12 cellular contexts compared by ENCODE assay signal in genomic region chr1:174967845-174968705, GRCh38. TPM values are rescaled to one million over a fixed set of nuclear protein-coding genes. Genes with fewer than 3 reads are reported as not detected.
DNase-seq lines count a peak whose midpoint lies in the region; ATAC-seq and TF ChIP-seq lines count a peak whose summit lies in the region.
"Had no signal": no experiment of that assay in that cellular context is flagged by ENCODE, and none has a peak within 500 bp of the region (broad histone marks: within the 10 kb centered on the region; RNA-seq: fewer than 3 reads in every experiment).

No MANE protein-coding gene starts in this region.

- H3K27me3 Mint-ChIP-seq in activated naive CD4-positive, alpha-beta T cell treated with anti-CD3 and anti-CD28 coated beads for 36 hours (ENCODE audit: low read depth) = no peaks in the 10 kb centered on the region

- CTCF ChIA-PET in activated naive CD4-positive, alpha-beta T cell treated with anti-CD3 and anti-CD28 coated beads for 36 hours (lab: Charles Lee) = interaction anchor here (0.6 to 1.5 kb wide), 6 partner anchors 9 to 351 kb away, joined by 3 to 5 read pairs (median 4); no protein-coding TSS in a partner anchor

- ATAC-seq in activated naive CD4-positive, alpha-beta T cell treated with anti-CD3 and anti-CD28 coated beads, Interleukin-2, amount 50 U/mL, for 72 hours = no peak
- ATAC-seq in GM21576 (IDR thresholded peaks at IDR 0.05; ENCODE audit: unreplicated experiment) = no peak

- WGBS in urinary bladder = 75% methylated on average over 4 of the region's 4 CpGs
- 79% methylated on average over 4 of the region's 4 CpGs for WGBS in prostate gland

- H3K4me1 ChIP-seq in urinary bladder (ENCODE audit: insufficient read depth) = no peaks in the 10 kb centered on the region
- peaks cover 5% of the 10 kb centered on the region for H3K4me1 ChIP-seq in prostate gland (replicated peaks)

- H3K4me3 ChIP-seq in urinary bladder (ENCODE audit: low read depth, low read length) (no peak overlapping the region), prostate gland (no peak overlapping the region)
- H3K4me3 ChIP-seq: testis had no signal

- no peak overlapping the region for H3K4me3 Mint-ChIP-seq in activated naive CD4-positive, alpha-beta T cell treated with anti-CD3 and anti-CD28 coated beads for 36 hours

- no peak for TF ChIP-seq CTCF in prostate gland (IDR thresholded peaks at IDR 0.05)

- H3K36me3 Mint-ChIP-seq in activated naive CD4-positive, alpha-beta T cell treated with anti-CD3 and anti-CD28 coated beads for 36 hours (ENCODE audit: low read depth) = no peaks in the 10 kb centered on the region
- no peaks in the 10 kb centered on the region for H3K36me3 Mint-ChIP-seq in activated naive CD4-positive, alpha-beta T cell treated with anti-CD3 and anti-CD28 coated beads, Interleukin-2, amount 50 U/mL, for 72 hours

- peak overlapping the region; percentile 32 for H3K27ac ChIP-seq in urinary bladder (ENCODE audit: low read depth)
- no peak overlapping the region for H3K27ac ChIP-seq in prostate gland
- H3K27ac ChIP-seq: testis had no signal

- H3K4me1 Mint-ChIP-seq in activated naive CD4-positive, alpha-beta T cell treated with anti-CD3 and anti-CD28 coated beads for 36 hours (ENCODE audit: low read depth) = peaks cover 68% of the 10 kb centered on the region

- H3K27me3 ChIP-seq in prostate gland (replicated peaks; ENCODE audit: insufficient read depth) = no peaks in the 10 kb centered on the region
- H3K27me3 ChIP-seq: testis had no signal

- intact Hi-C loops in activated naive CD4-positive, alpha-beta T cell treated with anti-CD3 and anti-CD28 coated beads for 36 hours (cut with micrococcal nuclease) = loop anchor here (1.0 to 2.0 kb wide), 8 partner anchors 8 to 809 kb away; partner anchors contain the start of genes CACYBP, MRPS14 and RABGAP1L
- intact Hi-C loops in prostate gland (cut with DNase I) = no loop called here

- H3K36me3 ChIP-seq in urinary bladder (ENCODE audit: insufficient read depth) (no peaks in the 10 kb centered on the region), prostate gland (no peaks in the 10 kb centered on the region)

- H3K27ac Mint-ChIP-seq in activated naive CD4-positive, alpha-beta T cell treated with anti-CD3 and anti-CD28 coated beads for 36 hours = peak overlapping the region; percentile 86
- H3K27ac Mint-ChIP-seq in activated naive CD4-positive, alpha-beta T cell treated with anti-CD3 and anti-CD28 coated beads, Interleukin-2, amount 50 U/mL, for 72 hours = peak overlapping the region; percentile 80 to 97

- no peak for TF ChIP-seq POLR2A in prostate gland (IDR thresholded peaks at IDR 0.05)

- no peak for DNase-seq in activated naive CD4-positive, alpha-beta T cell treated with anti-CD3 and anti-CD28 coated beads for 36 hours
- no peak for DNase-seq in activated naive CD4-positive, alpha-beta T cell (lab: John Stamatoyannopoulos, UW)
- no peak for DNase-seq in activated naive CD4-positive, alpha-beta T cell treated with anti-CD3 and anti-CD28 coated beads, Interleukin-2, amount 50 U/mL, for 72 hours (ENCODE audit: low spot score in 2 of 2)
- peak; percentile 66 to 68 for DNase-seq in lung microvascular endothelial cell (ENCODE audit: low read depth in 2 of 2)
- DNase-seq in DMS 273 treated with DMSO at 0.1 percent for 48 hours (lab: John Stamatoyannopoulos, UW) = no peak
- no peak for DNase-seq in prostate gland (ENCODE audit: low spot score)
- DNase-seq: activated CD4-positive, alpha-beta T cell treated with anti-CD3 and anti-CD28 coated beads for 1 hour; caudate nucleus; NCI-H526 treated with DMSO at 0.1 percent for 48 hours; testis had no signal

- no peaks in the 10 kb centered on the region for H3K9me3 Mint-ChIP-seq in activated naive CD4-positive, alpha-beta T cell treated with anti-CD3 and anti-CD28 coated beads for 36 hours
- H3K9me3 Mint-ChIP-seq in activated naive CD4-positive, alpha-beta T cell treated with anti-CD3 and anti-CD28 coated beads, Interleukin-2, amount 50 U/mL, for 72 hours = no peaks in the 10 kb centered on the region

- no peaks in the 10 kb centered on the region for H3K9me3 ChIP-seq in prostate gland
- H3K9me3 ChIP-seq: testis had no signal

RNA-seq across cellular contexts. Expression of gene CACYBP, which starts 31.7 kb away (rescaled TPM):
- total RNA-seq in activated naive CD4-positive, alpha-beta T cell treated with anti-CD3 and anti-CD28 coated beads for 36 hours = 100 to 1,000 TPM; 322 to 354 TPM
- 100 to 1,000 TPM; 345 to 354 TPM for total RNA-seq in activated naive CD4-positive, alpha-beta T cell treated with anti-CD3 and anti-CD28 coated beads, Interleukin-2, amount 50 U/mL, for 72 hours
- total RNA-seq in lung microvascular endothelial cell (205 and 267 TPM in 2 replicates), urinary bladder (149 TPM), prostate gland (100 to 1,000 TPM; 151 to 199 TPM)
- polyA plus RNA-seq in urinary bladder = 89.2 TPM

RNA-seq across cellular contexts. Expression of gene MRPS14, which starts 55.1 kb away (rescaled TPM):
- 10 to 100 TPM; 48.8 to 51.2 TPM for total RNA-seq in activated naive CD4-positive, alpha-beta T cell treated with anti-CD3 and anti-CD28 coated beads for 36 hours
- 10 to 100 TPM; 42.6 to 45.7 TPM for total RNA-seq in activated naive CD4-positive, alpha-beta T cell treated with anti-CD3 and anti-CD28 coated beads, Interleukin-2, amount 50 U/mL, for 72 hours
- total RNA-seq in lung microvascular endothelial cell (33.9 and 38.8 TPM in 2 replicates), urinary bladder (57.4 TPM), prostate gland (10 to 100 TPM; 25.6 to 32.1 TPM)
- polyA plus RNA-seq in urinary bladder = 32.9 TPM

Comparison
In these comparisons a context has a peak if more than half of its experiments do, and no peak if none do; other contexts are left out.
1. DNase-seq: peak in lung microvascular endothelial cell (2 of 2); none in activated naive CD4-positive, alpha-beta T cell treated with anti-CD3 and anti-CD28 coated beads for 36 hours (single experiment), activated naive CD4-positive, alpha-beta T cell (0 of 4), activated naive CD4-positive, alpha-beta T cell treated with anti-CD3 and anti-CD28 coated beads, Interleukin-2, amount 50 U/mL, for 72 hours (0 of 2), DMS 273 treated with DMSO at 0.1 percent for 48 hours (single experiment) and prostate gland (single experiment).